In the genomic region with DNA sequence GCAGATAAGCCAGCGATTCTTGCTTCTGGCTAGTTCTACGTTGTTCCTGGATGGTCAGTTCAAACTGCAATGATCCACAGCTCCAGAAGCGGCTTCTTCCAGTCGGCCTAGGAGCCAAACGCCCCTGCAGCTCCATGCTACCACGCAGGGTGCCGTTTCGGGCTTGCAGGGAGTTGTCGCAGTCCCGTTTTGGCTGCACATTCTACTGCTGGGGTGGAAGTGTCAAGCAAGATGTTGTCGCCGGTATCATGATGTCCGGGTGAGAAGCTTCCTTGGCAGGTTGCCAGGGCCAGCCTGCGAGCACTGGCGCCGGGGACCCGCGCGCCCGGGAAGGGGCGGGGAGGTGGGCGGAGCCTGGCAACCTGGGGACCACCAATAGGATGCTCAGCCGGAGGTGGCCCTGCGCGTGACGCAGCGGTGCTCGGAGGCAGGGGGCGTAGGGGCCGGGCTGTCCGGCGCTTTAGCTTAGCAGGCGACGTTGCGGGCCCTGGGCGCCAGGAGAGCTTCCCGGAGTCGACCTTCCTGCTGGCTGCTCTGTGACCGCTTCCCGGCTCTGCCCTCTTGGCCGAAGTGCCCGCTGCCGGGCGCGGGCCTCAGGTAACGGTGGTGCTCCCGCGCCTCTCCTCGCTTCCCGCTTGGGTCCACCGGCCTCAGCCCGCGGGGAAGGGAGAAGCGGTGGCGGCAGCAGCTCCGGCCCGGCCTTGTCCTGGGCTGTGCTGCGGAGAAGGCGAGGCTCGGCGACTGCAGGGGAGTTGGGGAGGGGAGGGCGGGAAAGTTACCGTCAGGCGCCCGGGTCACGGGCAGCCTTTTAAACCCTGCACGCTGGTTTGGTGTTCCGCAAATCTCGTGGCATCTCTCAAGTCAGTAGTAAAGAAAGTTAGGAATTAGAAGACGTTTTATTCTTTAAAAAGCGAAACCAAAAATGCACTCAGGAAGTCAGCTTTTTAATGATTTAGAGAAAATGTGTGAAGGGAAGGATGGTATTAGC, we compare ENCODE assay signal across 8 cellular contexts. TPM values are rescaled to one million over a fixed set of nuclear protein-coding genes. Genes with fewer than 3 reads are reported as not detected.
A peak's percentile ranks its signal among the peaks of the same experiment; 100 is the strongest.
DNase-seq lines count a peak whose midpoint lies in the region; ATAC-seq lines count a peak whose summit lies in the region.

Gene SOAT1 (plus strand): TSS at position 458 of the 988 bp plus-strand sequence. CDS start 8,888 bp downstream, outside the sequence.

- no peaks in the 10 kb centered on the region for H3K9me3 Mint-ChIP-seq in activated CD8-positive, alpha-beta memory T cell treated with anti-CD3 and anti-CD28 coated beads, Interleukin-2, amount 10 ng/mL, durations not matched to agents 7 days and 5 days (ENCODE audit: low read depth)

- H3K4me3 ChIP-seq in endocrine pancreas (ENCODE audit: control insufficient read depth, insufficient read depth, low read length) (peak within 1 kb of the TSS; percentile 97), mesodermal cell (ENCODE audit: extremely low read depth, insufficient read depth, low read length, poor library complexity, severe bottlenecking) (peak within 1 kb of the TSS; percentile 64)

- 2% methylated on average over 54 to 64 of the region's 71 CpGs for WGBS in mesodermal cell (ENCODE audit: insufficient coverage in 2 of 2), 2 experiments

- peak within 1 kb of the TSS; percentile 95 for H3K27ac Mint-ChIP-seq in activated CD8-positive, alpha-beta memory T cell treated with anti-CD3 and anti-CD28 coated beads, Interleukin-2, amount 10 ng/mL, durations not matched to agents 7 days and 5 days

- H3K36me3 Mint-ChIP-seq in activated CD8-positive, alpha-beta memory T cell treated with anti-CD3 and anti-CD28 coated beads, Interleukin-2, amount 10 ng/mL, durations not matched to agents 7 days and 5 days: peaks cover 17% of the 10 kb centered on the region

- CTCF ChIA-PET in activated CD8-positive, alpha-beta memory T cell treated with anti-CD3 and anti-CD28 coated beads, Interleukin-2, amount 10 ng/mL, durations not matched to agents 7 days and 5 days (lab: Charles Lee): interaction anchor here (0.7 to 4.3 kb wide), 16 partner anchors 9 to 761 kb away, joined by 3 to 23 read pairs (median 4); no protein-coding TSS in a partner anchor

- H3K4me1 Mint-ChIP-seq in activated CD8-positive, alpha-beta memory T cell treated with anti-CD3 and anti-CD28 coated beads, Interleukin-2, amount 10 ng/mL, durations not matched to agents 7 days and 5 days: peaks cover 42% of the 10 kb centered on the region

- peak within 1 kb of the TSS; percentile 93 for H3K27ac ChIP-seq in mesodermal cell (ENCODE audit: low read depth, low read length, severe bottlenecking)

- H3K36me3 ChIP-seq in endocrine pancreas (ENCODE audit: control insufficient read depth, insufficient read depth, low read length) (no peaks in the 10 kb centered on the region), mesodermal cell (ENCODE audit: control insufficient read depth, insufficient read depth, low read length) (peaks cover 5% of the 10 kb centered on the region)

- peak within 1 kb of the TSS; percentile 88 for H3K4me3 Mint-ChIP-seq in activated CD8-positive, alpha-beta memory T cell treated with anti-CD3 and anti-CD28 coated beads, Interleukin-2, amount 10 ng/mL, durations not matched to agents 7 days and 5 days

- peak; percentile 94 for ATAC-seq in GM19467 (IDR thresholded peaks at IDR 0.05; ENCODE audit: unreplicated experiment)
- ATAC-seq in activated CD8-positive, alpha-beta memory T cell treated with anti-CD3 and anti-CD28 coated beads, Interleukin-2, amount 10 ng/mL, durations not matched to agents 7 days and 5 days: peak; percentile 98

- H3K4me1 ChIP-seq in endocrine pancreas (ENCODE audit: control insufficient read depth, insufficient read depth, low read length) (peaks cover 8% of the 10 kb centered on the region), mesodermal cell (ENCODE audit: control insufficient read depth, insufficient read depth, low read length, poor library complexity, severe bottlenecking) (peaks cover 4% of the 10 kb centered on the region)

- no peaks in the 10 kb centered on the region for H3K27me3 Mint-ChIP-seq in activated CD8-positive, alpha-beta memory T cell treated with anti-CD3 and anti-CD28 coated beads, Interleukin-2, amount 10 ng/mL, durations not matched to agents 7 days and 5 days

- peak; percentile 93 for DNase-seq in COR-L47 (lab: John Stamatoyannopoulos, UW)
- peak; percentile 67 for DNase-seq in HS-27A (ENCODE audit: low read depth)
- peak; percentile 77 for DNase-seq in NOMO-1 treated with DMSO at 0.1 percent for 48 hours (lab: John Stamatoyannopoulos, UW; ENCODE audit: unreplicated experiment)
- peak; percentile 95 for DNase-seq in activated CD8-positive, alpha-beta memory T cell treated with anti-CD3 and anti-CD28 coated beads, Interleukin-2, amount 10 ng/mL, durations not matched to agents 7 days and 5 days
- DNase-seq in stimulated activated CD8-positive, alpha-beta memory T cell treated with anti-CD3 and anti-CD28 coated beads, Interleukin-15, amount 100 ng/mL, for 48 hours (ENCODE audit: low read depth in 2 of 2): peak; percentile 91 to 94

- peak within 1 kb of the TSS; percentile 47 for H3K9ac ChIP-seq in endocrine pancreas (ENCODE audit: control insufficient read depth, insufficient read depth, low read length)

- H3K9me3 ChIP-seq in endocrine pancreas (ENCODE audit: control insufficient read depth, low read length): no peaks in the 10 kb centered on the region
- H3K9me3 ChIP-seq in mesodermal cell (ENCODE audit: control insufficient read depth, low read length): no peaks in the 10 kb centered on the region

- no peaks in the 10 kb centered on the region for H3K27me3 ChIP-seq in endocrine pancreas (ENCODE audit: control insufficient read depth, insufficient read depth, low read length)

RNA-seq across cellular contexts. Expression of gene SOAT1, which starts in this region (rescaled TPM):
- total RNA-seq in activated CD8-positive, alpha-beta memory T cell treated with anti-CD3 and anti-CD28 coated beads, Interleukin-2, amount 10 ng/mL, durations not matched to agents 7 days and 5 days: 10 to 100 TPM; 47.8 to 84.5 TPM
- 13.9 TPM for polyA plus RNA-seq in mesodermal cell (2013, experiment 1 of 2)
- 15.6 TPM for polyA plus RNA-seq in mesodermal cell (2013, experiment 2 of 2)

Comparison
In these comparisons a context has a peak if more than half of its experiments do, and no peak if none do; other contexts are left out.
1. Peak in every context shown above with its lines: DNase-seq, ATAC-seq, H3K4me3 ChIP-seq and H3K27ac ChIP-seq.